ENCODE assay signal across 21 cellular contexts in genomic region chr1:25814688-25815087, GRCh38. TPM values are rescaled to one million over a fixed set of nuclear protein-coding genes. Genes with fewer than 3 reads are reported as not detected.
"Had no signal": no experiment of that assay in that cellular context is flagged by ENCODE, and none has a peak within 500 bp of the region (broad histone marks: within the 10 kb centered on the region; RNA-seq: fewer than 3 reads in every experiment).

No MANE protein-coding gene starts in this region.

- H3K9me3 Mint-ChIP-seq: activated B cell treated with CpG ODN at 0.5 μM for 24 hours, natural killer cell had no signal

- H3K27me3 ChIP-seq: esophagus squamous epithelium, heart right ventricle, right lobe of liver, upper lobe of left lung had no signal

- H3K4me1 ChIP-seq: parathyroid adenoma had no signal

- H3K4me3 ChIP-seq: esophagus squamous epithelium, heart right ventricle, right lobe of liver, thoracic aorta, upper lobe of left lung had no signal

- ATAC-seq: heart right ventricle, natural killer cell, right lobe of liver had no signal

- H3K27me3 Mint-ChIP-seq: activated B cell treated with CpG ODN at 0.5 μM for 24 hours had no signal

- DNase-seq: activated B cell treated with CpG ODN at 0.5 μM for 24 hours; activated CD4-positive, alpha-beta T cell treated with anti-CD3 and anti-CD28 coated beads for 4 hours; activated CD8-positive, alpha-beta memory T cell treated with anti-CD3 and anti-CD28 coated beads for 24 hours; activated CD8-positive, alpha-beta memory T cell treated with anti-CD3 and anti-CD28 coated beads, Interleukin-2, amount 50 U/mL, for 48 hours; activated naive CD4-positive, alpha-beta T cell treated with Interleukin-2 at 50 U/mL for 16 hours; anterior cingulate cortex; dermis blood vessel endothelial cell; effector memory CD4-positive, alpha-beta T cell; esophagus squamous epithelium; heart right ventricle; mesendoderm; natural killer cell; small intestine; stimulated activated CD4-positive, alpha-beta T cell treated with anti-CD3 and anti-CD28 coated beads, Interleukin-15, amount 100 ng/mL, for 24 hours; stimulated activated CD4-positive, alpha-beta T cell treated with anti-CD3 and anti-CD28 coated beads, Interleukin-2, amount 100 ng/mL, for 48 hours; SW 1271 had no signal

- H3K27ac ChIP-seq: esophagus squamous epithelium, heart right ventricle, parathyroid adenoma, right lobe of liver, thoracic aorta had no signal

- H3K27ac Mint-ChIP-seq: activated B cell treated with CpG ODN at 0.5 μM for 24 hours had no signal

- H3K36me3 Mint-ChIP-seq: brain, natural killer cell had no signal

- H3K4me3 Mint-ChIP-seq: activated B cell treated with CpG ODN at 0.5 μM for 24 hours, natural killer cell had no signal

- H3K9me3 ChIP-seq: esophagus squamous epithelium, heart right ventricle, right lobe of liver, thoracic aorta, upper lobe of left lung had no signal

RNA-seq across cellular contexts. Expression of gene AUNIP, which starts 44.6 kb away (rescaled TPM):
- total RNA-seq: thoracic aorta had no signal
